In genomic region chr2:127408004-127408806, GRCh38 we compare ENCODE assay signal across 1 cellular context.
TF ChIP-seq lines count a peak whose summit lies in the region.

No MANE protein-coding gene starts in this region.

TF ChIP-seq in HEK293, 187 proteins besides CTCF, POLR2A, EP300 and RAD21 (continued from another document and continues in another):
- TF ChIP-seq PATZ1 (tag by site-specific recombination; IDR thresholded peaks at IDR 0.05) = peak; percentile 29
- TF ChIP-seq ZFP3 (tag by site-specific recombination; IDR thresholded peaks at IDR 0.05; ENCODE audit: low read depth) = no peak
- TF ChIP-seq ZNF624 (tag by site-specific recombination; IDR thresholded peaks at IDR 0.05) = no peak
- peak; percentile 69; the same call in 1 of the 2 replicates for TF ChIP-seq ZBTB44 (tag by site-specific recombination; IDR thresholded peaks at IDR 0.05)
- TF ChIP-seq ZNF426 (tag by site-specific recombination; IDR thresholded peaks at IDR 0.05) = no peak
- TF ChIP-seq ZNF362 (tag by site-specific recombination; IDR thresholded peaks at IDR 0.05) = no peak
- no peak for TF ChIP-seq SALL2 (tag by site-specific recombination; IDR thresholded peaks at IDR 0.05; ENCODE audit: borderline replicate concordance)
- TF ChIP-seq ZNF701 (tag by site-specific recombination; IDR thresholded peaks at IDR 0.05) = no peak
- TF ChIP-seq ZNF571 (tag by site-specific recombination; IDR thresholded peaks at IDR 0.05) = no peak
- TF ChIP-seq GLI4 (tag by site-specific recombination; IDR thresholded peaks at IDR 0.05) = no peak
- no peak for TF ChIP-seq ZNF645 (tag by site-specific recombination; IDR thresholded peaks at IDR 0.05)
- no peak for TF ChIP-seq ZBTB6 (tag by site-specific recombination; IDR thresholded peaks at IDR 0.05)
- no peak for TF ChIP-seq ZNF521 (tag by site-specific recombination; IDR thresholded peaks at IDR 0.05)
- peak; percentile 90 for TF ChIP-seq ZBTB8A (tag by site-specific recombination; IDR thresholded peaks at IDR 0.05)
- TF ChIP-seq ZNF518A (tag by site-specific recombination; conservative IDR thresholded peaks at IDR 0.05; ENCODE audit: low read depth) = no peak
- no peak for TF ChIP-seq ZNF548 (tag by site-specific recombination; IDR thresholded peaks at IDR 0.05)
- no peak for TF ChIP-seq ZNF664 (tag by site-specific recombination; IDR thresholded peaks at IDR 0.05)
- TF ChIP-seq ZNF132 (tag by site-specific recombination; IDR thresholded peaks at IDR 0.05; ENCODE audit: borderline replicate concordance) = no peak
- TF ChIP-seq ZNF529 (tag by site-specific recombination; IDR thresholded peaks at IDR 0.05; ENCODE audit: insufficient replicate concordance) = no peak
- TF ChIP-seq GLIS1 (tag by site-specific recombination; IDR thresholded peaks at IDR 0.05) = peak; percentile 42; the same call in 1 of the 2 replicates
- no peak for TF ChIP-seq ZNF561 (tag by site-specific recombination; IDR thresholded peaks at IDR 0.05; ENCODE audit: borderline replicate concordance)
- TF ChIP-seq BCL11B (tag by site-specific recombination; IDR thresholded peaks at IDR 0.05; ENCODE audit: low read depth) = no peak; the same call in 1 of the 2 replicates
- peak; percentile 33 for TF ChIP-seq SP3 (tag by site-specific recombination; IDR thresholded peaks at IDR 0.05)
- no peak for TF ChIP-seq ZNF704 (tag by site-specific recombination; IDR thresholded peaks at IDR 0.05)
- no peak for TF ChIP-seq KLF17 (tag by site-specific recombination; IDR thresholded peaks at IDR 0.05)
- TF ChIP-seq HOXD13 (CRISPR knock-in tag; IDR thresholded peaks at IDR 0.05; ENCODE audit: borderline replicate concordance) = no peak
- peak; percentile 8; the same call in 1 of the 2 replicates for TF ChIP-seq OSR2 (tag by site-specific recombination; IDR thresholded peaks at IDR 0.05)
- TF ChIP-seq KLF1 (tag by site-specific recombination; IDR thresholded peaks at IDR 0.05) = no peak
- no peak for TF ChIP-seq ZNF837 (tag by site-specific recombination; IDR thresholded peaks at IDR 0.05)
- no peak for TF ChIP-seq REST (tag by site-specific recombination; IDR thresholded peaks at IDR 0.05)
- no peak for TF ChIP-seq BCL11A (tag by site-specific recombination; IDR thresholded peaks at IDR 0.05; ENCODE audit: low read depth)
- no peak for TF ChIP-seq KLF16 (tag by site-specific recombination; IDR thresholded peaks at IDR 0.05)
- no peak for TF ChIP-seq REPIN1 (tag by site-specific recombination; IDR thresholded peaks at IDR 0.05; ENCODE audit: low read depth)
- no peak for TF ChIP-seq ZNF560 (tag by site-specific recombination; IDR thresholded peaks at IDR 0.05; ENCODE audit: borderline replicate concordance)
- no peak for TF ChIP-seq PRDM6 (tag by site-specific recombination; IDR thresholded peaks at IDR 0.05)
- TF ChIP-seq SP7 (tag by site-specific recombination; IDR thresholded peaks at IDR 0.05) = no peak
- no peak for TF ChIP-seq ZNF629 (tag by site-specific recombination; IDR thresholded peaks at IDR 0.05)
